ENCODE assay signal across 8 cellular contexts in the genomic region with DNA sequence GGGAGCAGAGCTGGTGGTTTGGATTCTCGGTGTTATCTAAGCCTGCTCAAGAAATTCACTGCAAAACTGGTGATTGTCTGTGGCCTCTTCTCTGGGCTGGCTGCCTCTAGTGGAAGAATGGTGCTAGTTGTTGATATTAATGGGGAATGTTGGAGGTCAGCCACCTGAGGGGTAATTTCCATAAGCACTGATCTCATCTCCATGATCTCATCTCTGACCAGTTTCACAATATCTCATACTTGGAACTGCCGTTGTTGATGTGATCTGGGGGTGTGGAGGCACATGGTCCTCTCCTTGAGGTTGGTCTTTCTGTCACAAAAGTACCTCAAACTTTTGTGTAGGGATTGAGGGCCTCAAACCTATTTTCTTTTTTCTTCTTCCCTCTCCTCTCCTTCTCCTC.
DNase-seq lines count a peak whose midpoint lies in the region; ATAC-seq, FAIRE-seq and TF ChIP-seq lines count a peak whose summit lies in the region.

No MANE protein-coding gene starts in this region.

- peak; percentile 68 for ATAC-seq in GM19328 (IDR thresholded peaks at IDR 0.05; ENCODE audit: unreplicated experiment)
- peak; percentile 67 for ATAC-seq in HG03196 (IDR thresholded peaks at IDR 0.05; ENCODE audit: unreplicated experiment)
- ATAC-seq in activated T-helper 17 cell treated with anti-CD3 and anti-CD28 coated beads, Interleukin-2, amount 50 U/mL, for 72 hours (replicated peaks): peak; percentile 89

- peak; percentile 85 for DNase-seq in BJ (ENCODE audit: low read depth)
- no peak for DNase-seq in kidney
- DNase-seq in middle frontal gyrus (ENCODE audit: extremely low spot score, low spot score): no peak
- DNase-seq in cerebellar cortex (ENCODE audit: low spot score): no peak
- DNase-seq in LoVo (ENCODE audit: low spot score): no peak

- H3K4me3 Mint-ChIP-seq in activated T-helper 17 cell treated with anti-CD3 and anti-CD28 coated beads, Interleukin-2, amount 50 U/mL, for 72 hours: no peak overlapping the region

- no peak overlapping the region for H3K4me3 ChIP-seq in BJ (ENCODE audit: low read depth, low read length)
- H3K4me3 ChIP-seq in kidney (ENCODE audit: low read length in 2 of 2): no peak overlapping the region

- H3K27ac ChIP-seq in kidney (ENCODE audit: low read depth in 2 of 2, low read length in 2 of 2): no peak overlapping the region

- H3K36me3 Mint-ChIP-seq in activated T-helper 17 cell treated with anti-CD3 and anti-CD28 coated beads, Interleukin-2, amount 50 U/mL, for 72 hours (ENCODE audit: low read depth): no peaks in the 10 kb centered on the region

- intact Hi-C loops in kidney (cut with DNase I): no loop called here

- no peaks in the 10 kb centered on the region for H3K9me3 ChIP-seq in kidney (ENCODE audit: control insufficient read depth in 1 of 2, low read length in 2 of 2)

- H3K4me1 ChIP-seq in kidney (ENCODE audit: control insufficient read depth in 1 of 2, insufficient read depth in 1 of 2, low read depth in 1 of 2, low read length in 2 of 2): peaks cover 0 to 5% of the 10 kb centered on the region in 2 donors

- no peaks in the 10 kb centered on the region for H3K9me3 Mint-ChIP-seq in activated T-helper 17 cell treated with anti-CD3 and anti-CD28 coated beads, Interleukin-2, amount 50 U/mL, for 72 hours

- no peaks in the 10 kb centered on the region for H3K4me1 Mint-ChIP-seq in activated T-helper 17 cell treated with anti-CD3 and anti-CD28 coated beads, Interleukin-2, amount 50 U/mL, for 72 hours

- H3K9ac ChIP-seq in kidney (ENCODE audit: low read length in 2 of 2): no peak overlapping the region

- POLR2A ChIA-PET in BJ (lab: Charles Lee): no interaction called here

- TF ChIP-seq CTCF in BJ (IDR thresholded peaks at IDR 0.05; ENCODE audit: insufficient read depth, low read depth, low read length) (peak; percentile 71), kidney (IDR thresholded peaks at IDR 0.05; ENCODE audit: borderline replicate concordance, extremely low read depth, insufficient read depth) (peak; percentile 28)

- H3K27me3 Mint-ChIP-seq in activated T-helper 17 cell treated with anti-CD3 and anti-CD28 coated beads, Interleukin-2, amount 50 U/mL, for 72 hours: no peaks in the 10 kb centered on the region

- CTCF ChIA-PET in BJ (lab: Yijun Ruan, JAX): interaction anchor here (0.5 to 1.1 kb wide), 3 partner anchors 50 to 96 kb away, joined by 3 to 4 read pairs (median 3); no protein-coding TSS in a partner anchor

- no peak for FAIRE-seq in kidney (lab: Jason Lieb, UNC)

- no peaks in the 10 kb centered on the region for H3K36me3 ChIP-seq in BJ (ENCODE audit: control insufficient read depth, insufficient read depth, low read length)
- no peaks in the 10 kb centered on the region for H3K36me3 ChIP-seq in kidney (ENCODE audit: control insufficient read depth in 1 of 2, insufficient read depth in 2 of 2, low read length in 2 of 2)

- peak overlapping the region; percentile 18 for H3K27ac Mint-ChIP-seq in activated T-helper 17 cell treated with anti-CD3 and anti-CD28 coated beads, Interleukin-2, amount 50 U/mL, for 72 hours

- no peaks in the 10 kb centered on the region for H3K27me3 ChIP-seq in BJ (ENCODE audit: control insufficient read depth, insufficient read depth, low read length)
